Comparison of ENCODE assay signal across 15 cellular contexts in the genomic region with DNA sequence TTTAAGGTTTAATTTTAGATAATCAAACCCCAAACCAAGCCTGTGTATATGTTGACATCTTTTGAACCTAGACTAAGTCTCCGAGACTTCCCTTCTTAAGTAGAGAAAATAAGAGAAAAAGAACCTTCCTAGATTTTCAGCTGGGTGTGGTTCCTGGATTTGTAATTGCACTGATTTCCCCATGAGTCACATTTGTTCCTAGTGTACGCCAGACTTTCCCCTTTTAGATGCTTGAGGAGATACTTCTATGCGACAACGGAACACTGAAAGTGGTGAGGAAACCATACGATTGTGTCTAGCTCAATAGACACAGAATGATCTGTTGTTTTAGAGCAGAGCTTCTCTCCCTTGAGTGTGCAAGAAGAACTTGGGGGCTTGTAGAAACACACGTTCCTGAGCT.
DNase-seq lines count a peak whose midpoint lies in the region; ATAC-seq and TF ChIP-seq lines count a peak whose summit lies in the region.
"Had no signal": no experiment of that assay in that cellular context is flagged by ENCODE, and none has a peak within 500 bp of the region (broad histone marks: within the 10 kb centered on the region; RNA-seq: fewer than 3 reads in every experiment).

No MANE protein-coding gene starts in this region.

- H3K36me3 ChIP-seq in left lung (no peaks in the 10 kb centered on the region), transverse colon (no peaks in the 10 kb centered on the region)

- DNase-seq in LHCN-M2 (ENCODE audit: low read depth), result peak; percentile 37
- peak; percentile 39 for DNase-seq in fibroblast of gingiva (ENCODE audit: low read depth)
- no peak for DNase-seq in left lung
- no peak for DNase-seq in transverse colon
- no peak for DNase-seq in stimulated activated CD4-positive, alpha-beta T cell treated with anti-CD3 and anti-CD28 coated beads, Interleukin-2, amount 100 ng/mL, for 24 hours
- DNase-seq: activated T-cell treated with anti-CD3 and anti-CD28 coated beads, Interleukin-2, amount 50 U/mL, for 48 hours; NCI-H1694; NCI-H524 treated with DMSO at 0.1 percent for 48 hours; OCI-M1; stimulated activated CD4-positive, alpha-beta T cell treated with anti-CD3 and anti-CD28 coated beads, Interleukin-2, amount 100 ng/mL, for 48 hours; testis had no signal

- H3K4me1 ChIP-seq in left lung, result no peaks in the 10 kb centered on the region
- no peaks in the 10 kb centered on the region for H3K4me1 ChIP-seq in transverse colon
- H3K4me1 ChIP-seq: testis had no signal

- intact Hi-C loops in left lung (cut with DNase I), result no loop called here
- intact Hi-C loops in transverse colon (cut with DNase I; ENCODE audit: low total_unique reads), result no loop called here

- H3K27ac ChIP-seq in left lung, result peak overlapping the region in 1 of 2 donors; percentile 28
- H3K27ac ChIP-seq in transverse colon, result peak overlapping the region; percentile 24 to 42 (median 38)
- H3K27ac ChIP-seq: epithelial cell of prostate, SK-N-MC, testis had no signal

- TF ChIP-seq POLR2A in transverse colon (IDR thresholded peaks at IDR 0.05), result no peak

- ATAC-seq in left lung, result peak; percentile 22
- ATAC-seq in HG02884 (IDR thresholded peaks at IDR 0.05; ENCODE audit: unreplicated experiment), result no peak
- no peak for ATAC-seq in GM21381 (IDR thresholded peaks at IDR 0.05; ENCODE audit: unreplicated experiment)

- H3K4me3 ChIP-seq in left lung, result no peak overlapping the region
- H3K4me3 ChIP-seq in transverse colon, result no peak overlapping the region
- H3K4me3 ChIP-seq: SK-N-MC, testis had no signal

- TF ChIP-seq EP300 in transverse colon (IDR thresholded peaks at IDR 0.05; ENCODE audit: low read depth), result no peak

- H3K9me3 ChIP-seq in left lung (no peaks in the 10 kb centered on the region), transverse colon (no peaks in the 10 kb centered on the region)
- H3K9me3 ChIP-seq: testis had no signal

- TF ChIP-seq CTCF in left lung (IDR thresholded peaks at IDR 0.05) (no peak), transverse colon (IDR thresholded peaks at IDR 0.05) (no peak)

- in situ Hi-C loops in transverse colon (cut with MboI; ENCODE audit: low pct_ligation_motif_present in 1 of 4, low pct_unique_long_range_greater_than_20kb in 1 of 4, low sequenced_read_pairs in 3 of 4), result loop anchor here in 1 of 4 donors (25.0 kb wide), 1 partner anchor 218 kb away; no protein-coding TSS in a partner anchor

- peaks cover 0 to 3% of the 10 kb centered on the region in 2 donors for H3K27me3 ChIP-seq in left lung
- no peaks in the 10 kb centered on the region for H3K27me3 ChIP-seq in transverse colon
- H3K27me3 ChIP-seq: testis had no signal

- 75 to 83% methylated on average over 1 to 6 of the region's 6 CpGs for WGBS in transverse colon (ENCODE audit: low coverage in 1 of 2), 2 donors

Comparison
In these comparisons a context has a peak if more than half of its experiments do, and no peak if none do; other contexts are left out.
1. DNase-seq: peak in LHCN-M2 (single experiment) and fibroblast of gingiva (single experiment); none in left lung (0 of 2), transverse colon (single experiment) and stimulated activated CD4-positive, alpha-beta T cell treated with anti-CD3 and anti-CD28 coated beads, Interleukin-2, amount 100 ng/mL, for 24 hours (0 of 2).